Comparison of ENCODE assay signal across 30 cellular contexts in genomic region chr9:72946821-72947220, GRCh38. TPM values are rescaled to one million over a fixed set of nuclear protein-coding genes. Genes with fewer than 3 reads are reported as not detected.
"Had no signal": no experiment of that assay in that cellular context is flagged by ENCODE, and none has a peak within 500 bp of the region (broad histone marks: within the 10 kb centered on the region; RNA-seq: fewer than 3 reads in every experiment).

No MANE protein-coding gene starts in this region.

- H3K36me3 Mint-ChIP-seq: activated CD4-positive, alpha-beta memory T cell treated with anti-CD3 and anti-CD28 coated beads for 36 hours; immature natural killer cell had no signal

- H3K4me3 Mint-ChIP-seq: activated CD4-positive, alpha-beta memory T cell treated with anti-CD3 and anti-CD28 coated beads for 36 hours; activated CD4-positive, alpha-beta T cell treated with anti-CD3 and anti-CD28 coated beads, Interleukin-2, amount 10 ng/mL, durations not matched to agents 24 days and 14 days; activated T-cell treated with anti-CD3 and anti-CD28 coated beads, Interleukin-2, amount 50 U/mL, for 4 hours; activated T-helper 17 cell treated with anti-CD3 and anti-CD28 coated beads, Interleukin-2, amount 50 U/mL, for 72 hours; endodermal cell; immature natural killer cell; nephron; T-helper 1 cell treated with Interleukin-12 subunit alpha and Interleukin-12 subunit beta and Interleukin-4 antibody, amounts not matched to agents 30 μg/mL and 1 μg/mL, for 36 hours had no signal

- H3K9me3 Mint-ChIP-seq: activated CD4-positive, alpha-beta memory T cell treated with anti-CD3 and anti-CD28 coated beads for 36 hours; activated CD4-positive, alpha-beta T cell treated with anti-CD3 and anti-CD28 coated beads, Interleukin-2, amount 10 ng/mL, durations not matched to agents 24 days and 14 days; activated T-cell treated with anti-CD3 and anti-CD28 coated beads, Interleukin-2, amount 50 U/mL, for 4 hours; activated T-helper 17 cell treated with anti-CD3 and anti-CD28 coated beads, Interleukin-2, amount 50 U/mL, for 72 hours; endodermal cell; nephron; T-helper 1 cell treated with Interleukin-12 subunit alpha and Interleukin-12 subunit beta and Interleukin-4 antibody, amounts not matched to agents 30 μg/mL and 1 μg/mL, for 36 hours had no signal

- H3K4me3 ChIP-seq: breast epithelium, left lung, lung, smooth muscle cell had no signal

- H3K4me1 Mint-ChIP-seq: activated CD4-positive, alpha-beta T cell treated with anti-CD3 and anti-CD28 coated beads, Interleukin-2, amount 10 ng/mL, durations not matched to agents 24 days and 14 days; activated T-helper 17 cell treated with anti-CD3 and anti-CD28 coated beads, Interleukin-2, amount 50 U/mL, for 72 hours; immature natural killer cell had no signal

- H3K4me1 ChIP-seq: breast epithelium had no signal

- H3K27ac Mint-ChIP-seq: activated CD4-positive, alpha-beta memory T cell treated with anti-CD3 and anti-CD28 coated beads for 36 hours; activated CD4-positive, alpha-beta T cell treated with anti-CD3 and anti-CD28 coated beads, Interleukin-2, amount 10 ng/mL, durations not matched to agents 24 days and 14 days; activated T-helper 17 cell treated with anti-CD3 and anti-CD28 coated beads, Interleukin-2, amount 50 U/mL, for 72 hours; immature natural killer cell; progenitor cell of endocrine pancreas; T-helper 1 cell treated with Interleukin-12 subunit alpha and Interleukin-12 subunit beta and Interleukin-4 antibody, amounts not matched to agents 30 μg/mL and 1 μg/mL, for 36 hours had no signal

- H3K27me3 ChIP-seq: breast epithelium, left lung had no signal

- DNase-seq: activated CD4-positive, alpha-beta memory T cell treated with anti-CD3 and anti-CD28 coated beads for 36 hours; activated CD4-positive, alpha-beta T cell treated with anti-CD3 and anti-CD28 coated beads, Interleukin-2, amount 10 ng/mL, durations not matched to agents 24 days and 14 days; activated CD4-positive, CD25-positive, alpha-beta regulatory T cell treated with anti-CD3 and anti-CD28 coated beads, Interleukin-2, amount 50 U/mL, for 72 hours; activated CD8-positive, alpha-beta memory T cell treated with anti-CD3 and anti-CD28 coated beads, Interleukin-2, amount 50 U/mL, for 48 hours; activated gamma-delta T cell treated with Interleukin-2 at 50 U/mL for 16 hours; activated naive CD4-positive, alpha-beta T cell treated with anti-CD3 and anti-CD28 coated beads, Interleukin-2, amount 50 U/mL, for 16 hours; activated T-cell treated with anti-CD3 and anti-CD28 coated beads, Interleukin-2, amount 50 U/mL, for 4 hours; amniotic stem cell; central memory CD4-positive, alpha-beta T cell; endodermal cell; foreskin fibroblast; head of caudate nucleus; hypothalamus; immature natural killer cell; left lung; mesendoderm; retina; stimulated activated CD4-positive, alpha-beta T cell treated with anti-CD3 and anti-CD28 coated beads, Interleukin-15, amount 100 ng/mL, for 24 hours; stimulated activated naive CD4-positive, alpha-beta T cell treated with Interleukin-2 at 50 U/mL for 16 hours; SW 1271; T1000; WERI-Rb-1 had no signal

- H3K27ac ChIP-seq: breast epithelium, WERI-Rb-1 had no signal

- H3K9me3 ChIP-seq: breast epithelium, left lung had no signal

- H3K36me3 ChIP-seq: breast epithelium, left lung, WERI-Rb-1 had no signal

RNA-seq across cellular contexts. Expression of gene ALDH1A1, which starts 6.0 kb away (rescaled TPM):
- total RNA-seq: activated CD4-positive, alpha-beta memory T cell treated with anti-CD3 and anti-CD28 coated beads for 36 hours; activated CD4-positive, alpha-beta T cell treated with anti-CD3 and anti-CD28 coated beads, Interleukin-2, amount 10 ng/mL, durations not matched to agents 24 days and 14 days; activated T-helper 17 cell treated with anti-CD3 and anti-CD28 coated beads, Interleukin-2, amount 50 U/mL, for 72 hours; osteocyte had no signal
